ENCODE assay signal across 15 cellular contexts in genomic region chr12:122862110-122862634, GRCh38. TPM values are rescaled to one million over a fixed set of nuclear protein-coding genes. Genes with fewer than 3 reads are reported as not detected.
A peak's percentile ranks its signal among the peaks of the same experiment; 100 is the strongest.
DNase-seq lines count a peak whose midpoint lies in the region; ATAC-seq and TF ChIP-seq lines count a peak whose summit lies in the region.
"Had no signal": no experiment of that assay in that cellular context is flagged by ENCODE, and none has a peak within 500 bp of the region (broad histone marks: within the 10 kb centered on the region; RNA-seq: fewer than 3 reads in every experiment).

No MANE protein-coding gene starts in this region.

- H3K36me3 ChIP-seq in Panc1 (ENCODE audit: control insufficient read depth, insufficient read depth, low read length) (peaks cover 3% of the 10 kb centered on the region), esophagus squamous epithelium (peaks cover 0 to 82% (median 13%) of the 10 kb centered on the region in 3 donors), mucosa of descending colon (ENCODE audit: low read depth) (peaks cover 8% of the 10 kb centered on the region), tibial nerve (peaks cover 0 to 44% (median 0%) of the 10 kb centered on the region in 3 donors)

- no peak for TF ChIP-seq EP300 in tibial nerve (IDR thresholded peaks at IDR 0.05)

- in situ Hi-C loops in Panc1 (cut with HindIII; ENCODE audit: low pct_unique_long_range_greater_than_20kb, low sequenced_read_pairs), result no loop called here

- CTCF ChIA-PET in Panc1 (lab: Charles Lee), result interaction anchor here (0.6 to 3.2 kb wide), 2 partner anchors 69 to 292 kb away, joined by 6 to 21 read pairs; no protein-coding TSS in a partner anchor

- intact Hi-C loops in Panc1 (cut with micrococcal nuclease; ENCODE audit: unreplicated experiment), result no loop called here
- intact Hi-C loops in esophagus squamous epithelium (cut with DNase I), result no loop called here
- intact Hi-C loops in mucosa of descending colon (cut with DNase I, micrococcal nuclease), result loop anchor here (5.0 to 10.0 kb wide), 2 partner anchors 90 to 373 kb away; partner anchors contain the start of genes MPHOSPH9 (in 1 of the 2) and MTRFR (in 1 of the 2)

- TF ChIP-seq CTCF in Panc1 (IDR thresholded peaks at IDR 0.05) (no peak), esophagus squamous epithelium (IDR thresholded peaks at IDR 0.05) (no peak), mucosa of descending colon (IDR thresholded peaks at IDR 0.05) (no peak), tibial nerve (IDR thresholded peaks at IDR 0.05) (no peak)

- DNase-seq in Panc1 (ENCODE audit: low read depth, low spot score) (no peak), esophagus squamous epithelium (lab: John Stamatoyannopoulos, UW) (no peak), mucosa of descending colon (peak in 2 of 3 donors; percentile 52 to 57), tibial nerve (ENCODE audit: low spot score in 2 of 2) (no peak), caudate nucleus (lab: John Stamatoyannopoulos, UW) (no peak), NCI-H1092 (lab: John Stamatoyannopoulos, UW) (no peak), SKM-1 (lab: John Stamatoyannopoulos, UW; ENCODE audit: unreplicated experiment) (no peak)
- DNase-seq: activated CD4-positive, alpha-beta T cell treated with anti-CD3 and anti-CD28 coated beads for 1 hour; activated T-cell treated with anti-CD3 and anti-CD28 coated beads, Interleukin-2, amount 50 U/mL, for 48 hours; erythroblast; NCI-H1436 treated with DMSO at 0.1 percent for 48 hours; nephron progenitor cell; stimulated activated CD4-positive, alpha-beta T cell treated with anti-CD3 and anti-CD28 coated beads, Interleukin-12 subunit alpha, Interleukin-12 subunit beta, amount 100 ng/mL, for 4 hours had no signal

- POLR2A ChIA-PET in Panc1 (lab: Charles Lee), result interaction anchor here (0.6 to 1.1 kb wide), 2 partner anchors 83 to 120 kb away, joined by 3 read pairs; no protein-coding TSS in a partner anchor

- H3K4me3 ChIP-seq in Panc1 (ENCODE audit: low read depth in 2 of 2, low read length in 2 of 2), result no peak overlapping the region
- H3K4me3 ChIP-seq in esophagus squamous epithelium, result no peak overlapping the region
- no peak overlapping the region for H3K4me3 ChIP-seq in mucosa of descending colon
- H3K4me3 ChIP-seq in tibial nerve, result no peak overlapping the region
- H3K4me3 ChIP-seq: ascending aorta had no signal

- no peak for TF ChIP-seq POLR2A in esophagus squamous epithelium (IDR thresholded peaks at IDR 0.05)
- TF ChIP-seq POLR2A in tibial nerve (IDR thresholded peaks at IDR 0.05), result no peak

- BruUV-seq in Panc1 (replicated peaks; lab: Mats Ljungman, UMichigan), result TSS peak; percentile 74

- ATAC-seq in Panc1, result peak; percentile 3
- ATAC-seq in mucosa of descending colon, result peak; percentile 2
- no peak for ATAC-seq in HG03457 (IDR thresholded peaks at IDR 0.05; ENCODE audit: unreplicated experiment)

- H3K27ac ChIP-seq in Panc1 (ENCODE audit: low read length) (peak overlapping the region; percentile 86), esophagus squamous epithelium (peak overlapping the region in 3 of 4 donors; percentile 44 to 66 (median 55)), tibial nerve (peak overlapping the region; percentile 6 to 80 (median 68)), caudate nucleus (ENCODE audit: low read depth, low read length) (no peak overlapping the region)

- H3K27me3 ChIP-seq in Panc1 (ENCODE audit: control insufficient read depth, insufficient read depth, low read length) (no peaks in the 10 kb centered on the region), esophagus squamous epithelium (no peaks in the 10 kb centered on the region), tibial nerve (no peaks in the 10 kb centered on the region)
- H3K27me3 ChIP-seq: ascending aorta had no signal

- 73 to 80% methylated on average over 1 to 4 of the region's 20 CpGs for WGBS in esophagus squamous epithelium, 2 donors
- 28 to 33% methylated on average over 19 to 20 of the region's 20 CpGs for WGBS in tibial nerve, 2 donors

- H3K9me3 ChIP-seq in Panc1 (ENCODE audit: control insufficient read depth, insufficient read depth, low read depth, low read length) (no peaks in the 10 kb centered on the region), esophagus squamous epithelium (no peaks in the 10 kb centered on the region), mucosa of descending colon (no peaks in the 10 kb centered on the region), tibial nerve (no peaks in the 10 kb centered on the region)
- H3K9me3 ChIP-seq: ascending aorta had no signal

- H3K4me1 ChIP-seq in Panc1 (ENCODE audit: control insufficient read depth, insufficient read depth, low read length) (peaks cover 57% of the 10 kb centered on the region), esophagus squamous epithelium (peaks cover 5 to 54% (median 27%) of the 10 kb centered on the region in 3 donors), mucosa of descending colon (ENCODE audit: low read depth) (peaks cover 18% of the 10 kb centered on the region), tibial nerve (peaks cover 0 to 61% (median 35%) of the 10 kb centered on the region in 4 donors)

RNA-seq across cellular contexts. Expression of gene HIP1R, which starts 26.9 kb away (rescaled TPM):
- total RNA-seq in Panc1 (2021; ENCODE audit: unreplicated experiment) (36.7 TPM), esophagus squamous epithelium (10 to 100 TPM; 27.3 to 46.3 (median 44.8) TPM), mucosa of descending colon (10 to 100 TPM; 37.8 to 76.5 (median 73.1) TPM), tibial nerve (10 to 100 TPM; 10.3 to 22.5 (median 16.9) TPM)
- 32.8 TPM for polyA plus RNA-seq in Panc1 (2012; ENCODE audit: insufficient read length)

RNA-seq across cellular contexts. Expression of gene VPS37B, which starts 33.8 kb away (rescaled TPM):
- 76.7 TPM for total RNA-seq in Panc1 (2021; ENCODE audit: unreplicated experiment)
- polyA plus RNA-seq in Panc1 (2012; ENCODE audit: insufficient read length), result 70.8 TPM
- 10 to 100 TPM; 41.1 to 85.7 (median 69.5) TPM for total RNA-seq in esophagus squamous epithelium
- total RNA-seq in mucosa of descending colon, result 100 to 1,000 TPM in 1 of 3 donors, 10 to 100 TPM in 2; 50.7 to 108 (median 81.8) TPM
- total RNA-seq in tibial nerve, result 10 to 100 TPM; 24.5 to 28.4 (median 25.8) TPM

Comparison
In these comparisons a context has a peak if more than half of its experiments do, and no peak if none do; other contexts are left out.
1. DNase-seq: peak in mucosa of descending colon (2 of 3); none in Panc1 (single experiment), esophagus squamous epithelium (single experiment), tibial nerve (0 of 2), caudate nucleus (0 of 61), NCI-H1092 (single experiment) and SKM-1 (single experiment).
2. intact Hi-C loops: an anchor here in mucosa of descending colon (5.0 to 10.0 kb wide); none called in Panc1 and esophagus squamous epithelium.